In genomic region chr2:238585836-238586821, GRCh38 we compare ENCODE assay signal across 16 cellular contexts.
DNase-seq lines count a peak whose midpoint lies in the region; ATAC-seq, FAIRE-seq and TF ChIP-seq lines count a peak whose summit lies in the region.
"Had no signal": no experiment of that assay in that cellular context is flagged by ENCODE, and none has a peak within 500 bp of the region (broad histone marks: within the 10 kb centered on the region; RNA-seq: fewer than 3 reads in every experiment).

No MANE protein-coding gene starts in this region.

- no peaks in the 10 kb centered on the region for H3K4me1 ChIP-seq in H9 (ENCODE audit: insufficient read depth, low read length)
- no peaks in the 10 kb centered on the region for H3K4me1 ChIP-seq in kidney (ENCODE audit: control insufficient read depth in 1 of 2, insufficient read depth in 1 of 2, low read depth in 1 of 2, low read length in 2 of 2)
- no peaks in the 10 kb centered on the region for H3K4me1 ChIP-seq in stomach
- H3K4me1 ChIP-seq: right lobe of liver had no signal

- no peaks in the 10 kb centered on the region for H4K20me1 ChIP-seq in H9 (ENCODE audit: control insufficient read depth, insufficient read depth, insufficient read length)

- no peak for TF ChIP-seq CTCF in H9 (conservative IDR thresholded peaks at IDR 0.05)
- no peak for TF ChIP-seq CTCF in astrocyte of the cerebellum (IDR thresholded peaks at IDR 0.05; ENCODE audit: low read depth, low read length, missing control alignments)
- no peak for TF ChIP-seq CTCF in kidney (IDR thresholded peaks at IDR 0.05; ENCODE audit: borderline replicate concordance, extremely low read depth, insufficient read depth)
- TF ChIP-seq CTCF in stomach (IDR thresholded peaks at IDR 0.05), result no peak

- H3K4me3 ChIP-seq in astrocyte of the cerebellum (ENCODE audit: low read depth, low read length) (no peak overlapping the region), kidney (ENCODE audit: low read length in 2 of 2) (no peak overlapping the region), stomach (no peak overlapping the region)
- H3K4me3 ChIP-seq: right lobe of liver had no signal

- H3K18ac ChIP-seq in H9 (ENCODE audit: insufficient read length, low read depth, low read length), result no peak overlapping the region

- 0 out of 7 replicates have a peak overlapping the region, but pooled peaks of 1 of the 3 experiments have one; percentile 57 for H3K27ac Mint-ChIP-seq in H9
- H3K27ac Mint-ChIP-seq: activated CD4-positive, alpha-beta T cell treated with anti-CD3 and anti-CD28 coated beads, Interleukin-2, amount 10 ng/mL, durations not matched to agents 24 days and 14 days; nephron progenitor cell; type B pancreatic cell had no signal

- no peaks in the 10 kb centered on the region; a peak in 1 of 5 replicates for H3K9me3 Mint-ChIP-seq in H9
- H3K9me3 Mint-ChIP-seq: activated CD4-positive, alpha-beta T cell treated with anti-CD3 and anti-CD28 coated beads, Interleukin-2, amount 10 ng/mL, durations not matched to agents 24 days and 14 days had no signal

- H3K23me2 ChIP-seq in H9 (ENCODE audit: insufficient read length, low read depth, low read length, poor library complexity, severe bottlenecking), result no peaks in the 10 kb centered on the region

- no peak overlapping the region for H3K4me2 ChIP-seq in H9 (ENCODE audit: insufficient read depth, insufficient read length, low read length)

- no peak overlapping the region for H2AFZ ChIP-seq in H9 (ENCODE audit: low read length)

- H3K79me2 ChIP-seq in H9 (ENCODE audit: insufficient read depth, low read length), result no peaks in the 10 kb centered on the region

- TF ChIP-seq EP300 in stomach (IDR thresholded peaks at IDR 0.05), result no peak

- no peak overlapping the region for H3K56ac ChIP-seq in H9 (ENCODE audit: insufficient read length, low read depth, low read length)

- no peak overlapping the region for H2BK20ac ChIP-seq in H9 (ENCODE audit: low read depth, low read length, poor library complexity, severe bottlenecking)

- no peaks in the 10 kb centered on the region for H3K79me1 ChIP-seq in H9 (ENCODE audit: insufficient read depth, low read depth, low read length, poor library complexity, severe bottlenecking)

- TF ChIP-seq POLR2A in stomach (IDR thresholded peaks at IDR 0.05), result no peak

- H2BK15ac ChIP-seq in H9 (ENCODE audit: low read depth, low read length), result no peak overlapping the region

- no peak overlapping the region for H3K4me3 Mint-ChIP-seq in H9
- H3K4me3 Mint-ChIP-seq: activated CD4-positive, alpha-beta T cell treated with anti-CD3 and anti-CD28 coated beads, Interleukin-2, amount 10 ng/mL, durations not matched to agents 24 days and 14 days; activated T-cell treated with anti-CD3 and anti-CD28 coated beads, Interleukin-2, amount 50 U/mL, for 4 hours; nephron progenitor cell; type B pancreatic cell had no signal

- no peak overlapping the region for H4K91ac ChIP-seq in H9 (ENCODE audit: insufficient read length, low read depth, low read length)

- H4K8ac ChIP-seq in H9 (replicated peaks; ENCODE audit: insufficient read length, low read depth, low read length), result no peak overlapping the region

- H3K9ac ChIP-seq in H9 (ENCODE audit: extremely low read depth, insufficient read length, low read length), result no peak overlapping the region
- no peak overlapping the region for H3K9ac ChIP-seq in kidney (ENCODE audit: low read length in 2 of 2)

- no peak overlapping the region for H4K5ac ChIP-seq in H9 (ENCODE audit: insufficient read length, low read depth, low read length)

- peaks cover 2% of the 10 kb centered on the region for H3K27me3 Mint-ChIP-seq in H9 (ENCODE audit: low read depth)
- H3K27me3 Mint-ChIP-seq: type B pancreatic cell had no signal

- DNase-seq in H9, result peak; percentile 22
- peak; percentile 93 for DNase-seq in astrocyte of the cerebellum (ENCODE audit: low read depth)
- peak; percentile 41 for DNase-seq in kidney
- peak; percentile 22 for DNase-seq in stomach
- no peak for DNase-seq in urothelium cell line (ENCODE audit: low spot score)
- DNase-seq: activated CD4-positive, alpha-beta T cell treated with anti-CD3 and anti-CD28 coated beads, Interleukin-2, amount 10 ng/mL, durations not matched to agents 24 days and 14 days; activated T-cell treated with anti-CD3 and anti-CD28 coated beads, Interleukin-2, amount 50 U/mL, for 4 hours; left ventricle myocardium superior; nephron progenitor cell; right lobe of liver; stimulated activated CD4-positive, alpha-beta T cell treated with anti-CD3 and anti-CD28 coated beads, Interleukin-4, amount 100 ng/mL, for 4 hours had no signal

- no peak overlapping the region; the same call in 1 of the 2 replicates for H3K14ac ChIP-seq in H9 (ENCODE audit: insufficient read depth, low read length)

- in situ Hi-C loops in astrocyte of the cerebellum (cut with HindIII; ENCODE audit: low sequenced_read_pairs), result loop anchor here (5.0 kb wide), 1 partner anchor 69 kb away; no protein-coding TSS in a partner anchor

- H3K9me3 ChIP-seq in H9 (ENCODE audit: control insufficient read depth, low read depth, low read length) (no peaks in the 10 kb centered on the region), kidney (ENCODE audit: control insufficient read depth in 1 of 2, low read length in 2 of 2) (peaks cover 0 to 3% of the 10 kb centered on the region in 2 donors), stomach (no peaks in the 10 kb centered on the region)
- H3K9me3 ChIP-seq: right lobe of liver had no signal

- H3K36me3 ChIP-seq in kidney (ENCODE audit: control insufficient read depth in 1 of 2, insufficient read depth in 2 of 2, low read length in 2 of 2) (no peaks in the 10 kb centered on the region), stomach (no peaks in the 10 kb centered on the region)
- H3K36me3 ChIP-seq: right lobe of liver had no signal

- H3K27ac ChIP-seq in H9 (ENCODE audit: insufficient read length, low read depth, low read length) (no peak overlapping the region), kidney (ENCODE audit: low read depth in 2 of 2, low read length in 2 of 2) (no peak overlapping the region), stomach (no peak overlapping the region)
- H3K27ac ChIP-seq: epithelial cell of prostate, right lobe of liver had no signal

- no peak overlapping the region for H3K4ac ChIP-seq in H9 (ENCODE audit: low read depth, low read length)

- intact Hi-C loops in kidney (cut with DNase I), result no loop called here
- intact Hi-C loops in stomach (cut with DNase I; ENCODE audit: low total_unique reads), result no loop called here

- no peak overlapping the region for H3K23ac ChIP-seq in H9 (ENCODE audit: insufficient read length, low read depth, low read length)

- H3K36me3 Mint-ChIP-seq in H9 (ENCODE audit: insufficient read depth in 1 of 3, low read depth in 3 of 3), result no peaks in the 10 kb centered on the region
- H3K36me3 Mint-ChIP-seq: type B pancreatic cell had no signal

- H3K27me3 ChIP-seq in H9 (ENCODE audit: insufficient read depth, low read length) (no peaks in the 10 kb centered on the region), stomach (no peaks in the 10 kb centered on the region)
- H3K27me3 ChIP-seq: right lobe of liver had no signal

- no peak overlapping the region for H3T11ph ChIP-seq in H9 (ENCODE audit: low read length)

- no CpG with 5 or more reads among the region's 34 CpGs for WGBS in H9 (ENCODE audit: extremely low coverage, insufficient read length, low lambda C conversion rate)
- WGBS in stomach, 5 donors, result 78 to 83% (median 81%) methylated on average over 29 to 34 of the region's 34 CpGs

- no peak overlapping the region for H2AK5ac ChIP-seq in H9 (ENCODE audit: insufficient read length, low read length)

- no peak overlapping the region for H2BK5ac ChIP-seq in H9 (ENCODE audit: insufficient read length, low read length)

- FAIRE-seq in kidney (lab: Jason Lieb, UNC) (no peak), urothelium cell line (lab: Jason Lieb, UNC) (no peak)
- FAIRE-seq: colon had no signal

- H2BK12ac ChIP-seq in H9 (ENCODE audit: insufficient read length, low read depth, low read length), result no peak overlapping the region

- no peak for ATAC-seq in HG02623 (IDR thresholded peaks at IDR 0.05; ENCODE audit: unreplicated experiment)
- ATAC-seq in HG02852 (IDR thresholded peaks at IDR 0.05; ENCODE audit: unreplicated experiment), result no peak
- ATAC-seq: activated T-cell treated with anti-CD3 and anti-CD28 coated beads, Interleukin-2, amount 50 U/mL, for 4 hours; left ventricle myocardium superior; right lobe of liver had no signal

- no peaks in the 10 kb centered on the region for H3K4me1 Mint-ChIP-seq in H9
- H3K4me1 Mint-ChIP-seq: activated CD4-positive, alpha-beta T cell treated with anti-CD3 and anti-CD28 coated beads, Interleukin-2, amount 10 ng/mL, durations not matched to agents 24 days and 14 days had no signal

- no peak overlapping the region for H2BK120ac ChIP-seq in H9 (ENCODE audit: low read depth, low read length, poor library complexity, severe bottlenecking)
